ENCODE assay signal across 8 cellular contexts in genomic region chr6:31730631-31731086, GRCh38. TPM values are rescaled to one million over a fixed set of nuclear protein-coding genes. Genes with fewer than 3 reads are reported as not detected.
A peak's percentile ranks its signal among the peaks of the same experiment; 100 is the strongest.
DNase-seq lines count a peak whose midpoint lies in the region; ATAC-seq and TF ChIP-seq lines count a peak whose summit lies in the region.

No MANE protein-coding gene starts in this region.

- intact Hi-C loops in A673 (cut with micrococcal nuclease; ENCODE audit: unreplicated experiment) = loop anchor here (10.0 kb wide), 1 partner anchor 186 kb away; the partner anchor contains the start of genes ATP6V1G2, DDX39B and NFKBIL1
- intact Hi-C loops in IMR-90 (cut with micrococcal nuclease) = loop anchor here (2.0 kb wide), 1 partner anchor 28 kb away; the partner anchor contains the start of gene ABHD16A

- TF ChIP-seq CTCF in A673 (conservative IDR thresholded peaks at IDR 0.05; ENCODE audit: low read depth, low read length) = no peak
- no peak for TF ChIP-seq CTCF in IMR-90 (conservative IDR thresholded peaks at IDR 0.05; ENCODE audit: low read depth, low read length)

- peak overlapping the region; percentile 76 for H3K4me3 ChIP-seq in A673 (ENCODE audit: low read depth, low read length, poor library complexity, severe bottlenecking)
- H3K4me3 ChIP-seq in IMR-90 (ENCODE audit: insufficient read depth, low read depth, low read length) = no peak overlapping the region

- 0 out of 2 replicates have a peak overlapping the region, but pooled peaks have one; percentile 0 for H3K9ac ChIP-seq in IMR-90 (ENCODE audit: low read depth, low read length)

- H2BK5ac ChIP-seq in IMR-90 (ENCODE audit: low read depth, low read length, poor library complexity, severe bottlenecking) = no peak overlapping the region

- H3K27ac Mint-ChIP-seq in naive thymus-derived CD8-positive, alpha-beta T cell = peak overlapping the region in 9 of 10 donors; percentile 44 to 92 (median 89)

- in situ Hi-C loops in IMR-90 (cut with MboI; ENCODE audit: low sequenced_read_pairs) = no loop called here

- H3K4me1 Mint-ChIP-seq in naive thymus-derived CD8-positive, alpha-beta T cell = peaks cover 31 to 77% (median 71%) of the 10 kb centered on the region in 4 donors

- DNase-seq in A673 (ENCODE audit: low spot score) (no peak), IMR-90 (no peak), HCEC 1CT (no peak), COLO829 (ENCODE audit: low spot score) (no peak)
- DNase-seq in naive thymus-derived CD8-positive, alpha-beta T cell = no peak
- no peak for DNase-seq in activated CD8-positive, alpha-beta memory T cell treated with anti-CD3 and anti-CD28 coated beads, Interleukin-2, amount 50 U/mL, for 4 hours
- DNase-seq in stimulated activated CD4-positive, alpha-beta T cell treated with anti-CD3 and anti-CD28 coated beads, Interleukin-2, amount 100 ng/mL, for 24 hours = no peak

- H3K4me2 ChIP-seq in IMR-90 (ENCODE audit: low read depth, low read length) = no peak overlapping the region; the same call in 1 of the 2 replicates

- H4K5ac ChIP-seq in IMR-90 (ENCODE audit: low read depth, low read length) = no peak overlapping the region

- 89% methylated on average over 3 of the region's 11 CpGs; no CpG with 5 or more reads in 1 of the 2 experiments for WGBS in IMR-90 (ENCODE audit: extremely low coverage in 2 of 2, insufficient read length in 1 of 2), 2 experiments

- H4K20me1 ChIP-seq in IMR-90 (ENCODE audit: insufficient read depth, low read length) = peaks cover 38% of the 10 kb centered on the region

- peaks cover 0 to 30% (median 6%) of the 10 kb centered on the region in 3 donors for H3K36me3 Mint-ChIP-seq in naive thymus-derived CD8-positive, alpha-beta T cell

- H3K9me3 Mint-ChIP-seq in naive thymus-derived CD8-positive, alpha-beta T cell = no peaks in the 10 kb centered on the region

- H3K23ac ChIP-seq in IMR-90 (ENCODE audit: low read depth, low read length) = 0 out of 2 replicates have a peak overlapping the region, but pooled peaks have one; percentile 31

- no peak overlapping the region for H3K18ac ChIP-seq in IMR-90 (ENCODE audit: low read depth, low read length)

- H3K36me3 ChIP-seq in A673 (ENCODE audit: insufficient read depth, low read length, poor library complexity, severe bottlenecking) (peaks cover 54% of the 10 kb centered on the region), IMR-90 (ENCODE audit: control insufficient read depth, insufficient read depth, low read length) (peaks cover 50% of the 10 kb centered on the region)

- POLR2A ChIA-PET in A673 (lab: Charles Lee; ENCODE audit: low non-redundant PET) (interaction anchor here (1.0 to 1.2 kb wide), 2 partner anchors 9 to 97 kb away, joined by 4 to 8 read pairs; partner anchors contain the start of genes HSPA1B and MSH5), IMR-90 (lab: Charles Lee; ENCODE audit: unreplicated experiment) (interaction anchor here (0.6 to 1.0 kb wide), 3 partner anchors 26 to 97 kb away, joined by 3 to 11 read pairs (median 3); partner anchors contain the start of gene HSPA1B)
- POLR2A ChIA-PET in naive thymus-derived CD8-positive, alpha-beta T cell (lab: Charles Lee) = interaction anchor here (0.5 to 4.3 kb wide), 12 partner anchors 8 to 235 kb away, joined by 3 to 24 read pairs (median 6); partner anchors contain the start of genes ABHD16A, BAG6, HSPA1A and HSPA1B

- H3K4me3 Mint-ChIP-seq in naive thymus-derived CD8-positive, alpha-beta T cell = peak overlapping the region; percentile 94 to 98 (median 97)

- CTCF ChIA-PET in A673 (lab: Charles Lee) = interaction anchor here (0.6 to 1.6 kb wide), 2 partner anchors 25 to 100 kb away, joined by 6 to 14 read pairs; no protein-coding TSS in a partner anchor
- CTCF ChIA-PET in IMR-90 (lab: Yijun Ruan, JAX) = interaction anchor here (0.9 kb wide), 1 partner anchor 19 kb away, joined by 3 read pairs; no protein-coding TSS in a partner anchor

- H3K79me1 ChIP-seq in IMR-90 (ENCODE audit: low read depth in 1 of 2, low read length in 2 of 2) = peaks cover 0 to 60% of the 10 kb centered on the region in 2 experiments; a peak in 3 of 4 replicates

- H3K27me3 Mint-ChIP-seq in naive thymus-derived CD8-positive, alpha-beta T cell = no peaks in the 10 kb centered on the region

- H2AK5ac ChIP-seq in IMR-90 (ENCODE audit: low read depth, low read length) = peak overlapping the region; percentile 34; the same call in 1 of the 2 replicates

- H3K27ac ChIP-seq in A673 (ENCODE audit: low read depth, low read length, poor library complexity, severe bottlenecking) (no peak overlapping the region), IMR-90 (ENCODE audit: insufficient read depth, low read length) (no peak overlapping the region), cingulate gyrus (ENCODE audit: low read depth, low read length) (peak overlapping the region; percentile 91)

- no peak overlapping the region for H2BK15ac ChIP-seq in IMR-90 (ENCODE audit: low read depth, low read length)

- H3K56ac ChIP-seq in IMR-90 (ENCODE audit: extremely low read depth, insufficient read depth, low read length) = no peak overlapping the region

- peak overlapping the region; percentile 81 for H2AK9ac ChIP-seq in IMR-90 (replicated peaks; ENCODE audit: low read depth, low read length, poor library complexity)

- no peak overlapping the region for H2AFZ ChIP-seq in IMR-90 (replicated peaks; ENCODE audit: low read length, poor library complexity)

- 0 out of 2 replicates have a peak overlapping the region, but pooled peaks have one; percentile 17 for H3K4ac ChIP-seq in IMR-90 (ENCODE audit: low read depth, low read length)

- no peak overlapping the region for H2BK120ac ChIP-seq in IMR-90 (ENCODE audit: low read depth, low read length)

- TF ChIP-seq POLR2A in IMR-90 (IDR thresholded peaks at IDR 0.05; ENCODE audit: low read depth, low read length) = no peak

- dilution Hi-C loops in IMR-90 (cut with HindIII; ENCODE audit: low sequenced_read_pairs, unreplicated experiment) = no loop called here

- no peak overlapping the region for H3K14ac ChIP-seq in IMR-90 (replicated peaks; ENCODE audit: low read depth, low read length)

- H2BK20ac ChIP-seq in IMR-90 (ENCODE audit: low read depth, low read length) = no peak overlapping the region

- no peak for ATAC-seq in IMR-90 (ENCODE audit: low read depth)
- no peak for ATAC-seq in naive thymus-derived CD8-positive, alpha-beta T cell

- H3K9me3 ChIP-seq in A673 (ENCODE audit: low read depth, low read length, poor library complexity, severe bottlenecking) (no peaks in the 10 kb centered on the region), IMR-90 (ENCODE audit: control insufficient read depth, insufficient read depth, low read length) (no peaks in the 10 kb centered on the region)

- no peak overlapping the region for H4K8ac ChIP-seq in IMR-90 (ENCODE audit: low read depth in 2 of 2, low read length in 2 of 2)

- H4K91ac ChIP-seq in IMR-90 (ENCODE audit: insufficient read depth, low read depth, low read length) = no peak overlapping the region

- H3K27me3 ChIP-seq in A673 (replicated peaks; ENCODE audit: insufficient read depth, low read depth, low read length, poor library complexity) (no peaks in the 10 kb centered on the region), IMR-90 (ENCODE audit: control insufficient read depth, insufficient read depth, low read length) (no peaks in the 10 kb centered on the region)

- H3K4me1 ChIP-seq in A673 (ENCODE audit: insufficient read depth, low read length, poor library complexity, severe bottlenecking) (peaks cover 19% of the 10 kb centered on the region), IMR-90 (ENCODE audit: control insufficient read depth, insufficient read depth, low read length) (peaks cover 7% of the 10 kb centered on the region)

- BruUV-seq in A673 (replicated peaks; lab: Mats Ljungman, UMichigan) (no TSS peak), IMR-90 (replicated peaks; lab: Mats Ljungman, UMichigan) (no TSS peak)

- no peak for TF ChIP-seq RAD21 in IMR-90 (IDR thresholded peaks at IDR 0.05; ENCODE audit: low read length)

- H3K9me1 ChIP-seq in IMR-90 (ENCODE audit: insufficient read depth, low read length) = peaks cover 5% of the 10 kb centered on the region

RNA-seq across cellular contexts. Expression of gene DDAH2, which starts 1.6 kb away (rescaled TPM):
- total RNA-seq in A673 (2021) (68.2 and 86.7 TPM in 2 replicates), IMR-90 (2012; rRNA removed) (40.0 and 40.7 TPM in 2 replicates)
- 57.9 and 58.4 TPM in 2 replicates for polyA plus RNA-seq in IMR-90 (2012; rRNA removed)
- polyA plus RNA-seq in IMR-90 (2012; cell fraction: cytosol; rRNA removed) = 82.7 and 118 TPM in 2 replicates
- 29.0 and 72.3 TPM in 2 replicates for polyA plus RNA-seq in IMR-90 (2012; cell fraction: nucleus; rRNA removed; ENCODE audit: low replicate concordance)
- total RNA-seq in naive thymus-derived CD8-positive, alpha-beta T cell = 1 to 10 TPM; 3.1 to 5.1 TPM
- 10 to 100 TPM in 2 of 3 donors, 1 to 10 TPM in 1; 8.0 to 14.7 (median 10.3) TPM for polyA plus RNA-seq in naive thymus-derived CD8-positive, alpha-beta T cell

RNA-seq across cellular contexts. Expression of gene CLIC1, which starts 5.7 kb away (rescaled TPM):
- total RNA-seq in A673 (2021) (371 and 431 TPM in 2 replicates), IMR-90 (2012; rRNA removed) (992 and 1,185 TPM in 2 replicates)
- 692 and 706 TPM in 2 replicates for polyA plus RNA-seq in IMR-90 (2012; rRNA removed)
- polyA plus RNA-seq in IMR-90 (2012; cell fraction: cytosol; rRNA removed) = 504 and 583 TPM in 2 replicates
- 164 and 178 TPM in 2 replicates for polyA plus RNA-seq in IMR-90 (2012; cell fraction: nucleus; rRNA removed; ENCODE audit: low replicate concordance)
- 10 to 100 TPM; 23.7 to 27.1 TPM for total RNA-seq in naive thymus-derived CD8-positive, alpha-beta T cell
- polyA plus RNA-seq in naive thymus-derived CD8-positive, alpha-beta T cell = 100 to 1,000 TPM in 2 of 3 donors, 10 to 100 TPM in 1; 95.1 to 345 (median 114) TPM

RNA-seq across cellular contexts. Expression of gene MPIG6B, which starts 7.5 kb away (rescaled TPM):
- not detected in 2 replicates for total RNA-seq in A673 (2021)
- total RNA-seq in IMR-90 (2012; rRNA removed) = not detected in 2 replicates
- not detected in 2 replicates for polyA plus RNA-seq in IMR-90 (2012; rRNA removed)
- polyA plus RNA-seq in IMR-90 (2012; cell fraction: cytosol; rRNA removed) = not detected in 2 replicates
- 0.03 TPM in 1 of 2 replicates, not detected in the other for polyA plus RNA-seq in IMR-90 (2012; cell fraction: nucleus; rRNA removed; ENCODE audit: low replicate concordance)
- 1 to 10 TPM; 1.4 to 1.9 TPM for total RNA-seq in naive thymus-derived CD8-positive, alpha-beta T cell
- polyA plus RNA-seq in naive thymus-derived CD8-positive, alpha-beta T cell = 1 to 10 TPM; 1.2 to 4.9 (median 1.3) TPM

RNA-seq across cellular contexts. Expression of gene LY6G6C, which starts 9.1 kb away (rescaled TPM):
- 0.42 and 0.80 TPM in 2 replicates for total RNA-seq in A673 (2021)
- total RNA-seq in IMR-90 (2012; rRNA removed) = not detected in 2 replicates
- polyA plus RNA-seq in IMR-90 (2012; rRNA removed) = not detected in 2 replicates
- not detected in 2 replicates for polyA plus RNA-seq in IMR-90 (2012; cell fraction: cytosol; rRNA removed)
- polyA plus RNA-seq in IMR-90 (2012; cell fraction: nucleus; rRNA removed; ENCODE audit: low replicate concordance) = 0.26 and 0.48 TPM in 2 replicates
- not detected for total RNA-seq in naive thymus-derived CD8-positive, alpha-beta T cell
- not detected for polyA plus RNA-seq in naive thymus-derived CD8-positive, alpha-beta T cell

RNA-seq across cellular contexts. Expression of gene MSH5, which starts 9.1 kb away (rescaled TPM):
- total RNA-seq in A673 (2021) (76.4 and 102 TPM in 2 replicates), IMR-90 (2012; rRNA removed) (4.7 and 5.6 TPM in 2 replicates)
- polyA plus RNA-seq in IMR-90 (2012; rRNA removed) = 14.5 and 15.7 TPM in 2 replicates
- polyA plus RNA-seq in IMR-90 (2012; cell fraction: cytosol; rRNA removed) = 2.4 and 9.8 TPM in 2 replicates
- polyA plus RNA-seq in IMR-90 (2012; cell fraction: nucleus; rRNA removed; ENCODE audit: low replicate concordance) = 112 and 132 TPM in 2 replicates
- total RNA-seq in naive thymus-derived CD8-positive, alpha-beta T cell = 1 to 10 TPM; 7.2 to 8.3 TPM
- 1 to 10 TPM in 2 of 3 donors, under 1 TPM in 1; 0.61 to 1.1 (median 1.1) TPM for polyA plus RNA-seq in naive thymus-derived CD8-positive, alpha-beta T cell

Comparison
In these comparisons a context has a peak if more than half of its experiments do, and no peak if none do; other contexts are left out.
1. RNA of gene CLIC1, which starts 5.7 kb away (total RNA-seq): 992 to 1,185 TPM in IMR-90 and 371 to 431 TPM in A673; 23.7 to 27.1 TPM in naive thymus-derived CD8-positive, alpha-beta T cell; every median in the first group is over 10 times any median in the second.